In the genomic region with DNA sequence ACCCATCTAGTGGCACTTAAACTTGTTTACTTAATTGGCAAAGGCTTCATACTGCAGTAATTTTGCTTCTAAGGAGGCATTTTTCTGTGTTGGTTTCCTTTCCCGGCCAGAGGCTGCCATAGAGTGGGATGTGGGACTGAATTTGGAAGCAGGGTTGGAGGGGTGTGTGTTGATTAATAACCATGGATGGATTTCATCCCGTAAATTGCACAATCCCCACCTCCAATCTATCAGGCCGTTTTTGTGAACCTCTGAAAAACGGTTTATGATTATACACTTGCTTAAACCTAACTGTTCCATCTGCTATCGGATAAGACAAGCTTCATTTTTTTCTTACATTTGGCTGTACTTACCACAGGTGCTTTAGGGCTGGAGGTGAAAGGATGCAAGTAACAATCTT, we compare ENCODE assay signal across 8 cellular contexts. TPM values are rescaled to one million over a fixed set of nuclear protein-coding genes. Genes with fewer than 3 reads are reported as not detected.
A peak's percentile ranks its signal among the peaks of the same experiment; 100 is the strongest.
DNase-seq lines count a peak whose midpoint lies in the region; ATAC-seq and TF ChIP-seq lines count a peak whose summit lies in the region.

No MANE protein-coding gene starts in this region.

- peak overlapping the region; percentile 83 for H3K27ac ChIP-seq in CD4-positive, CD25-positive, alpha-beta regulatory T cell (ENCODE audit: insufficient read depth, low read length, poor library complexity, severe bottlenecking)
- H3K27ac ChIP-seq in Karpas-422 (ENCODE audit: low read length) (peak overlapping the region; percentile 85), dorsolateral prefrontal cortex (peak overlapping the region in 43 of 59 donors; percentile 6 to 97 (median 93)), neural cell (ENCODE audit: low read length) (no peak overlapping the region)

- no peak for TF ChIP-seq RAD21 in neural cell (conservative IDR thresholded peaks at IDR 0.05)

- H3K9me3 ChIP-seq in CD4-positive, CD25-positive, alpha-beta regulatory T cell (ENCODE audit: control insufficient read depth in 2 of 2, low read length in 2 of 2), result no peaks in the 10 kb centered on the region
- no peaks in the 10 kb centered on the region for H3K9me3 ChIP-seq in Karpas-422 (ENCODE audit: low read length)
- H3K9me3 ChIP-seq in neural cell (ENCODE audit: low read length), result no peaks in the 10 kb centered on the region

- peaks cover 12% of the 10 kb centered on the region for H3K36me3 Mint-ChIP-seq in CD4-positive, CD25-positive, alpha-beta regulatory T cell

- no peak for TF ChIP-seq EP300 in neural cell (conservative IDR thresholded peaks at IDR 0.05; ENCODE audit: poor library complexity, severe bottlenecking)

- H3K36me3 ChIP-seq in CD4-positive, CD25-positive, alpha-beta regulatory T cell (ENCODE audit: control insufficient read depth, insufficient read depth, low read length), result peaks cover 7% of the 10 kb centered on the region
- H3K36me3 ChIP-seq in Karpas-422 (ENCODE audit: insufficient read depth, low read length) (peaks cover 30% of the 10 kb centered on the region), neural cell (ENCODE audit: insufficient read depth, low read length) (no peaks in the 10 kb centered on the region)

- H2AFZ ChIP-seq in Karpas-422 (ENCODE audit: low read length) (no peak overlapping the region), neural cell (ENCODE audit: low read depth, low read length) (no peak overlapping the region)

- H3K4me2 ChIP-seq in Karpas-422 (ENCODE audit: low read depth, low read length, poor library complexity, severe bottlenecking) (peak overlapping the region; percentile 66), neural cell (ENCODE audit: low read length) (peak overlapping the region; percentile 79)

- TF ChIP-seq CTCF in dorsolateral prefrontal cortex (IDR thresholded peaks at IDR 0.05 in 54 of 56, conservative IDR thresholded peaks at IDR 0.05 in 2 of 56; ENCODE audit: low read depth in 1 of 56, partially characterized antibody in 56 of 56), result no peak
- TF ChIP-seq CTCF in neural cell (IDR thresholded peaks at IDR 0.05; ENCODE audit: poor library complexity, severe bottlenecking), result no peak

- peak overlapping the region; percentile 94 to 97 (median 94) for H3K4me3 Mint-ChIP-seq in CD4-positive, CD25-positive, alpha-beta regulatory T cell

- no peaks in the 10 kb centered on the region for H3K27me3 ChIP-seq in CD4-positive, CD25-positive, alpha-beta regulatory T cell (ENCODE audit: control insufficient read depth, insufficient read depth, low read length)
- H3K27me3 ChIP-seq in Karpas-422 (ENCODE audit: low read length) (no peaks in the 10 kb centered on the region), dorsolateral prefrontal cortex (no peaks in the 10 kb centered on the region), neural cell (ENCODE audit: insufficient read depth, low read depth, low read length) (no peaks in the 10 kb centered on the region)

- H3K79me2 ChIP-seq in Karpas-422 (ENCODE audit: low read length) (peaks cover 88% of the 10 kb centered on the region), neural cell (replicated peaks; ENCODE audit: insufficient read depth, low read length) (peaks cover 43% of the 10 kb centered on the region)

- no peak for DNase-seq in CD4-positive, CD25-positive, alpha-beta regulatory T cell
- DNase-seq in Karpas-422, result no peak
- DNase-seq in dorsolateral prefrontal cortex, result no peak
- no peak for DNase-seq in T1000 (lab: John Stamatoyannopoulos, UW)
- no peak for DNase-seq in NCI-H2196 (lab: John Stamatoyannopoulos, UW; ENCODE audit: unreplicated experiment)
- no peak for DNase-seq in activated CD8-positive, alpha-beta memory T cell treated with anti-CD3 and anti-CD28 coated beads, Interleukin-2, amount 50 U/mL, for 48 hours

- no peaks in the 10 kb centered on the region for H3K27me3 Mint-ChIP-seq in CD4-positive, CD25-positive, alpha-beta regulatory T cell

- intact Hi-C loops in dorsolateral prefrontal cortex (cut with DNase I), result no loop called here

- H3K4me1 ChIP-seq in CD4-positive, CD25-positive, alpha-beta regulatory T cell (ENCODE audit: control insufficient read depth, insufficient read depth, low read length, poor library complexity, severe bottlenecking), result peaks cover 36% of the 10 kb centered on the region
- peaks cover 43% of the 10 kb centered on the region for H3K4me1 ChIP-seq in Karpas-422 (ENCODE audit: low read length)

- no peaks in the 10 kb centered on the region; the same call in 1 of the 2 replicates for H4K20me1 ChIP-seq in Karpas-422 (ENCODE audit: insufficient read depth, low read depth, low read length)
- no peaks in the 10 kb centered on the region for H4K20me1 ChIP-seq in neural cell (ENCODE audit: insufficient read depth)

- H3K27ac Mint-ChIP-seq in CD4-positive, CD25-positive, alpha-beta regulatory T cell, result peak overlapping the region; percentile 95 to 98 (median 97)

- no peaks in the 10 kb centered on the region for H3K9me3 Mint-ChIP-seq in CD4-positive, CD25-positive, alpha-beta regulatory T cell

- H3K9me2 ChIP-seq in Karpas-422 (replicated peaks; ENCODE audit: insufficient read depth, low read length) (no peaks in the 10 kb centered on the region), neural cell (ENCODE audit: insufficient read depth, low read length) (no peaks in the 10 kb centered on the region)

- H3K9ac ChIP-seq in Karpas-422 (ENCODE audit: low read length) (peak overlapping the region; percentile 88), neural cell (ENCODE audit: low read length) (no peak overlapping the region)

- H3K4me3 ChIP-seq in CD4-positive, CD25-positive, alpha-beta regulatory T cell (ENCODE audit: low read depth, low read length), result peak overlapping the region; percentile 92
- peak overlapping the region; percentile 84 for H3K4me3 ChIP-seq in Karpas-422 (ENCODE audit: low read length)
- peak overlapping the region; percentile 59 to 100 (median 94) for H3K4me3 ChIP-seq in dorsolateral prefrontal cortex
- peak overlapping the region; percentile 77 for H3K4me3 ChIP-seq in neural cell (ENCODE audit: low read length)

- H3F3A ChIP-seq in neural cell (ENCODE audit: insufficient read depth, low read length, poor library complexity, severe bottlenecking), result peaks cover 7% of the 10 kb centered on the region

- ATAC-seq in CD4-positive, CD25-positive, alpha-beta regulatory T cell (ENCODE audit: low read depth in 2 of 2), result no peak
- no peak for ATAC-seq in HG03280 (IDR thresholded peaks at IDR 0.05; ENCODE audit: unreplicated experiment)

- peaks cover 22 to 73% (median 61%) of the 10 kb centered on the region in 4 donors for H3K4me1 Mint-ChIP-seq in CD4-positive, CD25-positive, alpha-beta regulatory T cell

TF ChIP-seq in neural cell, 6 proteins besides CTCF, POLR2A, EP300 and RAD21:
- no peak for TF ChIP-seq POLR2AphosphoS5 (IDR thresholded peaks at IDR 0.05)
- no peak for TF ChIP-seq TAF1 (IDR thresholded peaks at IDR 0.05; ENCODE audit: low read depth)
- no peak for TF ChIP-seq REST (IDR thresholded peaks at IDR 0.05; ENCODE audit: borderline replicate concordance)
- TF ChIP-seq SMC3 (conservative IDR thresholded peaks at IDR 0.05; ENCODE audit: poor library complexity), result no peak
- no peak for TF ChIP-seq MXI1 (conservative IDR thresholded peaks at IDR 0.05; ENCODE audit: poor library complexity, severe bottlenecking)
- no peak for TF ChIP-seq EZH2 (IDR thresholded peaks at IDR 0.05; ENCODE audit: borderline replicate concordance, insufficient read depth, low read length, poor library complexity, severe bottlenecking)

RNA-seq across cellular contexts. Expression of gene TMEM60, which starts 1.3 kb away (rescaled TPM):
- total RNA-seq in CD4-positive, CD25-positive, alpha-beta regulatory T cell, result 5.2 TPM
- polyA plus RNA-seq in CD4-positive, CD25-positive, alpha-beta regulatory T cell, result 10 to 100 TPM; 32.3 to 76.0 (median 55.9) TPM
- 28.5 and 64.4 TPM in 2 replicates for total RNA-seq in Karpas-422 (2014; rRNA removed; shearing (Covaris generic); ENCODE audit: low replicate concordance)
- total RNA-seq in dorsolateral prefrontal cortex, result 10 to 100 TPM in 81 of 120 experiments, 1 to 10 TPM in 39; 5.2 to 17.8 (median 11.1) TPM
- polyA plus RNA-seq in neural cell, result 29.1 and 29.3 TPM in 2 replicates
- polyA minus RNA-seq in neural cell, result 20.1 and 23.1 TPM in 2 replicates

RNA-seq across cellular contexts. Expression of gene PHTF2, which starts 1.6 kb away (rescaled TPM):
- 77.9 TPM for total RNA-seq in CD4-positive, CD25-positive, alpha-beta regulatory T cell
- polyA plus RNA-seq in CD4-positive, CD25-positive, alpha-beta regulatory T cell, result 10 to 100 TPM; 25.0 to 32.3 (median 28.7) TPM
- total RNA-seq in Karpas-422 (2014; rRNA removed; shearing (Covaris generic); ENCODE audit: low replicate concordance), result 39.3 and 65.7 TPM in 2 replicates
- total RNA-seq in dorsolateral prefrontal cortex, result 10 to 100 TPM; 16.2 to 37.6 (median 25.4) TPM
- polyA plus RNA-seq in neural cell, result 32.2 and 34.4 TPM in 2 replicates
- 59.4 and 73.0 TPM in 2 replicates for polyA minus RNA-seq in neural cell
